ENCODE assay signal across 20 cellular contexts in genomic region chr4:6460876-6461275, GRCh38. TPM values are rescaled to one million over a fixed set of nuclear protein-coding genes. Genes with fewer than 3 reads are reported as not detected.
A peak's percentile ranks its signal among the peaks of the same experiment; 100 is the strongest.
DNase-seq lines count a peak whose midpoint lies in the region; ATAC-seq and TF ChIP-seq lines count a peak whose summit lies in the region.
"Had no signal": no experiment of that assay in that cellular context is flagged by ENCODE, and none has a peak within 500 bp of the region (broad histone marks: within the 10 kb centered on the region; RNA-seq: fewer than 3 reads in every experiment).

No MANE protein-coding gene starts in this region.

- H3K4me3 ChIP-seq in endodermal cell (ENCODE audit: low read length) = no peak overlapping the region
- no peak overlapping the region for H3K4me3 ChIP-seq in sigmoid colon
- H3K4me3 ChIP-seq: BLaER1 treated with 17β-estradiol and CSF1 and Interleukin-3, amounts not matched to agents 10 nM and 100 nM had no signal

- no TSS peak for BruUV-seq in Calu3 (replicated peaks; lab: Mats Ljungman, UMichigan)

- H3K27me3 ChIP-seq in endodermal cell (ENCODE audit: control insufficient read depth, insufficient read depth, low read length, poor library complexity, severe bottlenecking) (no peaks in the 10 kb centered on the region), sigmoid colon (peaks cover 0 to 14% (median 0%) of the 10 kb centered on the region in 3 donors)
- H3K27me3 ChIP-seq: BLaER1 treated with 17β-estradiol and CSF1 and Interleukin-3, amounts not matched to agents 10 nM and 100 nM had no signal

- POLR2A ChIA-PET in activated naive CD8-positive, alpha-beta T cell treated with anti-CD3 and anti-CD28 coated beads, Interleukin-2, amount 10 ng/mL, durations not matched to agents 7 days and 5 days (lab: Charles Lee) = no interaction called here

- TF ChIP-seq CTCF in endodermal cell (conservative IDR thresholded peaks at IDR 0.05) = no peak
- no peak for TF ChIP-seq CTCF in sigmoid colon (IDR thresholded peaks at IDR 0.05)
- TF ChIP-seq CTCF in Calu3 (IDR thresholded peaks at IDR 0.05; ENCODE audit: unreplicated experiment) = no peak

- H3K27me3 Mint-ChIP-seq in activated naive CD8-positive, alpha-beta T cell treated with anti-CD3 and anti-CD28 coated beads, Interleukin-2, amount 10 ng/mL, durations not matched to agents 7 days and 5 days = peaks cover 5% of the 10 kb centered on the region
- H3K27me3 Mint-ChIP-seq in activated naive CD8-positive, alpha-beta T cell treated with anti-CD3 and anti-CD28 coated beads, Interleukin-2, amount 50 U/mL, for 24 hours = peaks cover 21% of the 10 kb centered on the region
- H3K27me3 Mint-ChIP-seq in endodermal cell (ENCODE audit: insufficient read depth) (no peaks in the 10 kb centered on the region), Calu3 (ENCODE audit: unreplicated experiment) (no peaks in the 10 kb centered on the region)

- intact Hi-C loops in sigmoid colon (cut with DNase I) = no loop called here
- intact Hi-C loops in Calu3 (cut with micrococcal nuclease; ENCODE audit: unreplicated experiment) = no loop called here

- DNase-seq in activated naive CD8-positive, alpha-beta T cell treated with anti-CD3 and anti-CD28 coated beads, Interleukin-2, amount 10 ng/mL, durations not matched to agents 7 days and 5 days = peak; percentile 5
- no peak for DNase-seq in activated naive CD8-positive, alpha-beta T cell treated with anti-CD3 and anti-CD28 coated beads, Interleukin-2, amount 50 U/mL, for 24 hours
- DNase-seq in endodermal cell (peak; percentile 43), sigmoid colon (peak; percentile 37), DMS79 treated with DMSO at 0.1 percent for 48 hours (lab: John Stamatoyannopoulos, UW) (no peak), Calu3 (no peak)
- DNase-seq in stimulated activated CD4-positive, alpha-beta T cell treated with anti-CD3 and anti-CD28 coated beads, Interleukin-4, amount 100 ng/mL, for 4 hours = no peak
- DNase-seq: CD8-positive, alpha-beta T cell; HFFc6; MV-4-11; NCI-H1417; NCI-H187 treated with DMSO at 0.1 percent for 48 hours; NCI-H524; NCI-H82; OCI-M1; Right ventricle myocardium superior had no signal

- H3K9me3 Mint-ChIP-seq in activated naive CD8-positive, alpha-beta T cell treated with anti-CD3 and anti-CD28 coated beads, Interleukin-2, amount 10 ng/mL, durations not matched to agents 7 days and 5 days = no peaks in the 10 kb centered on the region
- H3K9me3 Mint-ChIP-seq in activated naive CD8-positive, alpha-beta T cell treated with anti-CD3 and anti-CD28 coated beads, Interleukin-2, amount 50 U/mL, for 24 hours = peaks cover 8% of the 10 kb centered on the region
- H3K9me3 Mint-ChIP-seq in endodermal cell (no peaks in the 10 kb centered on the region), Calu3 (ENCODE audit: low read depth, unreplicated experiment) (no peaks in the 10 kb centered on the region)
- H3K9me3 Mint-ChIP-seq: CD8-positive, alpha-beta T cell; HFFc6 had no signal

- WGBS in endodermal cell (ENCODE audit: insufficient coverage in 1 of 2, insufficient read length in 1 of 2), 2 experiments = 88 to 90% methylated on average over 6 to 9 of the region's 9 CpGs
- 69 to 77% methylated on average over 9 of the region's 9 CpGs for WGBS in sigmoid colon, 2 donors

- H3K9me3 ChIP-seq in endodermal cell (ENCODE audit: control insufficient read depth, low read length) = no peaks in the 10 kb centered on the region
- H3K9me3 ChIP-seq in sigmoid colon = peaks cover 0 to 2% (median 0%) of the 10 kb centered on the region in 4 donors

- H3K27ac ChIP-seq in endodermal cell (ENCODE audit: low read depth, low read length) = no peak overlapping the region
- H3K27ac ChIP-seq in sigmoid colon = no peak overlapping the region
- H3K27ac ChIP-seq: BLaER1 treated with 17β-estradiol and CSF1 and Interleukin-3, amounts not matched to agents 10 nM and 100 nM; HL-60; KMS-11 had no signal

- no peak for ATAC-seq in activated naive CD8-positive, alpha-beta T cell treated with anti-CD3 and anti-CD28 coated beads, Interleukin-2, amount 10 ng/mL, durations not matched to agents 7 days and 5 days (ENCODE audit: low read depth)
- ATAC-seq in activated naive CD8-positive, alpha-beta T cell treated with anti-CD3 and anti-CD28 coated beads, Interleukin-2, amount 50 U/mL, for 24 hours = no peak
- ATAC-seq: CD8-positive, alpha-beta T cell had no signal

- H3K36me3 ChIP-seq in endodermal cell (ENCODE audit: control insufficient read depth, insufficient read depth, low read length) = no peaks in the 10 kb centered on the region
- no peaks in the 10 kb centered on the region for H3K36me3 ChIP-seq in sigmoid colon
- H3K36me3 ChIP-seq: BLaER1 treated with 17β-estradiol and CSF1 and Interleukin-3, amounts not matched to agents 10 nM and 100 nM had no signal

- CTCF ChIA-PET in Calu3 (lab: Charles Lee) = no interaction called here

- H3K4me1 ChIP-seq in endodermal cell (ENCODE audit: control insufficient read depth, insufficient read depth, low read length) (peaks cover 5% of the 10 kb centered on the region), sigmoid colon (no peaks in the 10 kb centered on the region)

- H3K9ac ChIP-seq in endodermal cell (ENCODE audit: extremely low read depth, low read length, poor library complexity, severe bottlenecking) = no peak overlapping the region
- H3K9ac ChIP-seq: BLaER1 treated with 17β-estradiol and CSF1 and Interleukin-3, amounts not matched to agents 10 nM and 100 nM; KMS-11 had no signal

- no peaks in the 10 kb centered on the region for H3K4me1 Mint-ChIP-seq in activated naive CD8-positive, alpha-beta T cell treated with anti-CD3 and anti-CD28 coated beads, Interleukin-2, amount 10 ng/mL, durations not matched to agents 7 days and 5 days
- no peaks in the 10 kb centered on the region for H3K4me1 Mint-ChIP-seq in activated naive CD8-positive, alpha-beta T cell treated with anti-CD3 and anti-CD28 coated beads, Interleukin-2, amount 50 U/mL, for 24 hours
- H3K4me1 Mint-ChIP-seq in endodermal cell (peaks cover 14% of the 10 kb centered on the region), Calu3 (ENCODE audit: low read depth, unreplicated experiment) (no peaks in the 10 kb centered on the region)

- no peaks in the 10 kb centered on the region for H3K36me3 Mint-ChIP-seq in activated naive CD8-positive, alpha-beta T cell treated with anti-CD3 and anti-CD28 coated beads, Interleukin-2, amount 10 ng/mL, durations not matched to agents 7 days and 5 days
- no peaks in the 10 kb centered on the region for H3K36me3 Mint-ChIP-seq in activated naive CD8-positive, alpha-beta T cell treated with anti-CD3 and anti-CD28 coated beads, Interleukin-2, amount 50 U/mL, for 24 hours (ENCODE audit: low read depth)
- H3K36me3 Mint-ChIP-seq in endodermal cell (ENCODE audit: low read depth) (peaks cover 7% of the 10 kb centered on the region), Calu3 (ENCODE audit: insufficient read depth, unreplicated experiment) (no peaks in the 10 kb centered on the region)
- H3K36me3 Mint-ChIP-seq: CD8-positive, alpha-beta T cell had no signal

- TF ChIP-seq POLR2A in sigmoid colon (IDR thresholded peaks at IDR 0.05) = no peak

- no peak overlapping the region for H3K4me3 Mint-ChIP-seq in activated naive CD8-positive, alpha-beta T cell treated with anti-CD3 and anti-CD28 coated beads, Interleukin-2, amount 10 ng/mL, durations not matched to agents 7 days and 5 days
- H3K4me3 Mint-ChIP-seq in activated naive CD8-positive, alpha-beta T cell treated with anti-CD3 and anti-CD28 coated beads, Interleukin-2, amount 50 U/mL, for 24 hours = no peak overlapping the region
- H3K4me3 Mint-ChIP-seq in endodermal cell = no peak overlapping the region
- no peak overlapping the region for H3K4me3 Mint-ChIP-seq in Calu3 (ENCODE audit: low read depth, unreplicated experiment)
- H3K4me3 Mint-ChIP-seq: CD8-positive, alpha-beta T cell; HFFc6 had no signal

- TF ChIP-seq EP300 in sigmoid colon (IDR thresholded peaks at IDR 0.05) = no peak

- H3K27ac Mint-ChIP-seq in activated naive CD8-positive, alpha-beta T cell treated with anti-CD3 and anti-CD28 coated beads, Interleukin-2, amount 10 ng/mL, durations not matched to agents 7 days and 5 days = no peak overlapping the region
- H3K27ac Mint-ChIP-seq in activated naive CD8-positive, alpha-beta T cell treated with anti-CD3 and anti-CD28 coated beads, Interleukin-2, amount 50 U/mL, for 24 hours = no peak overlapping the region
- H3K27ac Mint-ChIP-seq in endodermal cell (no peak overlapping the region), Calu3 (ENCODE audit: unreplicated experiment) (no peak overlapping the region)
- H3K27ac Mint-ChIP-seq: CD8-positive, alpha-beta T cell; HFFc6 had no signal

RNA-seq across cellular contexts. Expression of gene PPP2R2C, which starts 11.5 kb away (rescaled TPM):
- not detected for total RNA-seq in activated naive CD8-positive, alpha-beta T cell treated with anti-CD3 and anti-CD28 coated beads, Interleukin-2, amount 10 ng/mL, durations not matched to agents 7 days and 5 days
- 10 to 100 TPM in 1 of 2 donors, 1 to 10 TPM in 1; 4.4 to 19.2 TPM for total RNA-seq in endodermal cell
- polyA plus RNA-seq in endodermal cell (2013, experiment 1 of 2) = 2.1 TPM
- polyA plus RNA-seq in endodermal cell (2013, experiment 2 of 2) = 1.2 TPM
- 1 to 10 TPM in 3 of 4 donors, under 1 TPM in 1; 0.49 to 2.8 (median 1.3) TPM for total RNA-seq in sigmoid colon
- 1 to 10 TPM in 1 of 3 donors, not detected in 2; 1.1 TPM for polyA plus RNA-seq in sigmoid colon
- total RNA-seq in Calu3 (2022) = 9.4 and 9.8 TPM in 2 replicates
- total RNA-seq: A673; CD8-positive, alpha-beta T cell had no signal

Comparison
In these comparisons a context has a peak if more than half of its experiments do, and no peak if none do; other contexts are left out.
1. DNase-seq: peak in activated naive CD8-positive, alpha-beta T cell treated with anti-CD3 and anti-CD28 coated beads, Interleukin-2, amount 10 ng/mL, durations not matched to agents 7 days and 5 days (single experiment), endodermal cell (single experiment) and sigmoid colon (single experiment); none in activated naive CD8-positive, alpha-beta T cell treated with anti-CD3 and anti-CD28 coated beads, Interleukin-2, amount 50 U/mL, for 24 hours (single experiment), DMS79 treated with DMSO at 0.1 percent for 48 hours (single experiment), Calu3 (single experiment) and stimulated activated CD4-positive, alpha-beta T cell treated with anti-CD3 and anti-CD28 coated beads, Interleukin-4, amount 100 ng/mL, for 4 hours (0 of 2).